ENCODE assay signal across 8 cellular contexts in genomic region chr3:112990672-112991602, GRCh38. TPM values are rescaled to one million over a fixed set of nuclear protein-coding genes. Genes with fewer than 3 reads are reported as not detected.
DNase-seq lines count a peak whose midpoint lies in the region; ATAC-seq and TF ChIP-seq lines count a peak whose summit lies in the region.

Gene GTPBP8 (plus strand): TSS chr3:112990984. CDS start chr3:112991000, 16 bp downstream.

- H3K27ac Mint-ChIP-seq in effector memory CD8-positive, alpha-beta T cell, result peak within 1 kb of the TSS; percentile 87 to 96
- H3K27ac Mint-ChIP-seq in memory B cell, result peak within 1 kb of the TSS; percentile 96

- DNase-seq in CMK (ENCODE audit: low read depth) (peak; percentile 48), GM20000 (ENCODE audit: low spot score) (peak; percentile 73), HT-29 (ENCODE audit: low spot score) (peak; percentile 97), NOMO-1 (lab: John Stamatoyannopoulos, UW; ENCODE audit: unreplicated experiment in 2 of 2) (peak; percentile 79 to 86), memory B cell (ENCODE audit: low spot score in 2 of 2) (peak; percentile 68 to 79)
- DNase-seq in activated CD8-positive, alpha-beta memory T cell treated with anti-CD3 and anti-CD28 coated beads for 4 hours (ENCODE audit: low read depth in 2 of 2), result peak; percentile 65 to 77
- peak; percentile 70 to 72 (median 71) for DNase-seq in effector memory CD8-positive, alpha-beta T cell
- DNase-seq in stimulated activated CD8-positive, alpha-beta memory T cell treated with anti-CD3 and anti-CD28 coated beads, Interleukin-12 subunit alpha, Interleukin-12 subunit beta, amount 100 ng/mL, for 24 hours (ENCODE audit: extremely low read depth), result peak; percentile 73

- no peaks in the 10 kb centered on the region for H3K27me3 Mint-ChIP-seq in effector memory CD8-positive, alpha-beta T cell
- no peaks in the 10 kb centered on the region for H3K27me3 Mint-ChIP-seq in memory B cell

- peaks cover 31 to 53% of the 10 kb centered on the region in 2 donors for H3K4me1 Mint-ChIP-seq in effector memory CD8-positive, alpha-beta T cell (ENCODE audit: low read depth in 2 of 2)
- H3K4me1 Mint-ChIP-seq in memory B cell, result peaks cover 21% of the 10 kb centered on the region

- H3K4me3 Mint-ChIP-seq in effector memory CD8-positive, alpha-beta T cell, result peak within 1 kb of the TSS; percentile 87 to 92
- H3K4me3 Mint-ChIP-seq in memory B cell, result peak within 1 kb of the TSS; percentile 85

- no peaks in the 10 kb centered on the region for H3K9me3 Mint-ChIP-seq in effector memory CD8-positive, alpha-beta T cell
- H3K9me3 Mint-ChIP-seq in memory B cell, result no peaks in the 10 kb centered on the region

- TF ChIP-seq CTCF in GM20000 (IDR thresholded peaks at IDR 0.05; ENCODE audit: extremely low read depth, missing control alignments), result no peak

- ATAC-seq in effector memory CD8-positive, alpha-beta T cell (replicated peaks), result peak; percentile 76
- peak; percentile 81 for ATAC-seq in memory B cell (ENCODE audit: low read depth)

- H3K36me3 Mint-ChIP-seq in effector memory CD8-positive, alpha-beta T cell (ENCODE audit: insufficient read depth), result peaks cover 31% of the 10 kb centered on the region
- peaks cover 6% of the 10 kb centered on the region for H3K36me3 Mint-ChIP-seq in memory B cell

RNA-seq across cellular contexts. Expression of gene GTPBP8, which starts in this region (rescaled TPM):
- 45.2 and 47.1 TPM in 2 replicates for total RNA-seq in HT-29 (2014; rRNA removed; shearing (Covaris generic))

Comparison
In these comparisons a context has a peak if more than half of its experiments do, and no peak if none do; other contexts are left out.
1. Peak in every context shown above with its lines: DNase-seq and ATAC-seq.